19 cellular contexts compared by ENCODE assay signal in the genomic region with DNA sequence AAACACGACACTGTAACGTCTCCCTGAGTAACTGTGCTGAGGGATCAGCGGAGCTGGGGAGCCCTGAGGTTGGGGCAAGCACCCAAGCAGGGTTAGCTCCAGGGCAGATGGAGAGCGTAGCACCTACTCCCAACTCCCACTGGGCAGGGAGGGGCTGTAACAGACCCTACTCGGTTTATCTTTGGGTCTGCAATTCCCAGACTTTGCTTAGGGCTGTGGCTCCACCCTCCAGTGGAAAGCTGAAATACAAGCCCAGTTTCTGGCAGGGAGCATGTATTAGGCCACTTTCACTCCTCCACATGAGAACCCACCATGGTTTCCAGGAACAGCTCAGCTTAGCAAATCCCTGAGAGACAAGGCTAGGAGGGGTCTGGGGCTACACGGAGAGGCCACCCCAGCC. TPM values are rescaled to one million over a fixed set of nuclear protein-coding genes. Genes with fewer than 3 reads are reported as not detected.
DNase-seq lines count a peak whose midpoint lies in the region; ATAC-seq and TF ChIP-seq lines count a peak whose summit lies in the region.
"Had no signal": no experiment of that assay in that cellular context is flagged by ENCODE, and none has a peak within 500 bp of the region (broad histone marks: within the 10 kb centered on the region; RNA-seq: fewer than 3 reads in every experiment).

No MANE protein-coding gene starts in this region.

- H3K27ac Mint-ChIP-seq in naive thymus-derived CD4-positive, alpha-beta T cell = peak overlapping the region in 8 of 9 donors; percentile 10 to 86 (median 60)
- H3K27ac Mint-ChIP-seq in stimulated activated naive B cell treated with anti-CD40 and anti-IgM and Interleukin-4, amounts not matched to agents 10 μg/mL and 1 μg/mL and 100 μg/mL, for 72 hours = no peak overlapping the region
- H3K27ac Mint-ChIP-seq: activated B cell treated with CpG ODN at 0.5 μM for 24 hours; dendritic cell treated with granulocyte-macrophage colony-stimulating factor and Interleukin-4, amounts not matched to agents 40 ng/mL and 50 ng/mL, for 4 days had no signal

- H3K4me1 ChIP-seq in adrenal gland (replicated peaks in 1 of 2) (no peaks in the 10 kb centered on the region), gastroesophageal sphincter (peaks cover 0 to 29% (median 2%) of the 10 kb centered on the region in 3 donors), testis (peaks cover 32% of the 10 kb centered on the region), Peyer's patch (peaks cover 0 to 4% (median 1%) of the 10 kb centered on the region in 4 donors)
- H3K4me1 ChIP-seq in naive thymus-derived CD4-positive, alpha-beta T cell (ENCODE audit: control insufficient read depth in 2 of 2, insufficient read depth in 2 of 2, low read length in 2 of 2) = peaks cover 23 to 28% of the 10 kb centered on the region in 2 donors

- H3K4me1 Mint-ChIP-seq in naive thymus-derived CD4-positive, alpha-beta T cell = peaks cover 31 to 48% (median 37%) of the 10 kb centered on the region in 7 donors
- peaks cover 0 to 7% of the 10 kb centered on the region in 2 donors for H3K4me1 Mint-ChIP-seq in stimulated activated naive B cell treated with anti-CD40 and anti-IgM and Interleukin-4, amounts not matched to agents 10 μg/mL and 1 μg/mL and 100 μg/mL, for 72 hours
- H3K4me1 Mint-ChIP-seq: activated B cell treated with CpG ODN at 0.5 μM for 24 hours had no signal

- intact Hi-C loops in adrenal gland (cut with DNase I) = no loop called here
- intact Hi-C loops in naive thymus-derived CD4-positive, alpha-beta T cell (cut with micrococcal nuclease) = no loop called here
- intact Hi-C loops in testis (cut with DNase I; ENCODE audit: low total_unique reads) = no loop called here

- H3K27me3 Mint-ChIP-seq in naive thymus-derived CD4-positive, alpha-beta T cell = no peaks in the 10 kb centered on the region
- peaks cover 0 to 6% of the 10 kb centered on the region in 2 donors for H3K27me3 Mint-ChIP-seq in stimulated activated naive B cell treated with anti-CD40 and anti-IgM and Interleukin-4, amounts not matched to agents 10 μg/mL and 1 μg/mL and 100 μg/mL, for 72 hours
- H3K27me3 Mint-ChIP-seq: activated B cell treated with CpG ODN at 0.5 μM for 24 hours; dendritic cell treated with granulocyte-macrophage colony-stimulating factor and Interleukin-4, amounts not matched to agents 40 ng/mL and 50 ng/mL, for 4 days had no signal

- TF ChIP-seq EP300 in gastroesophageal sphincter (IDR thresholded peaks at IDR 0.05) = no peak

- TF ChIP-seq CTCF in adrenal gland (IDR thresholded peaks at IDR 0.05) (no peak), gastroesophageal sphincter (IDR thresholded peaks at IDR 0.05) (no peak), testis (IDR thresholded peaks at IDR 0.05) (no peak), WERI-Rb-1 (IDR thresholded peaks at IDR 0.05; ENCODE audit: low read depth, low read length) (no peak), Peyer's patch (IDR thresholded peaks at IDR 0.05) (no peak)

- POLR2A ChIA-PET in naive thymus-derived CD4-positive, alpha-beta T cell (lab: Charles Lee) = interaction anchor here (1.0 to 5.0 kb wide), 6 partner anchors 8 to 23 kb away, joined by 3 to 47 read pairs (median 6); a partner anchor contains a TSS

- H3K36me3 ChIP-seq in adrenal gland (replicated peaks in 1 of 2) (no peaks in the 10 kb centered on the region), gastroesophageal sphincter (no peaks in the 10 kb centered on the region), testis (ENCODE audit: low read depth, missing control alignments) (no peaks in the 10 kb centered on the region), WERI-Rb-1 (no peaks in the 10 kb centered on the region), Peyer's patch (peaks cover 0 to 5% (median 0%) of the 10 kb centered on the region in 3 donors)
- H3K36me3 ChIP-seq in naive thymus-derived CD4-positive, alpha-beta T cell (ENCODE audit: control insufficient read depth in 2 of 3, insufficient read depth in 3 of 3, low read length in 3 of 3) = no peaks in the 10 kb centered on the region

- H3K9me3 ChIP-seq in adrenal gland (replicated peaks in 1 of 3) = no peaks in the 10 kb centered on the region
- H3K9me3 ChIP-seq in gastroesophageal sphincter = no peaks in the 10 kb centered on the region
- no peaks in the 10 kb centered on the region for H3K9me3 ChIP-seq in naive thymus-derived CD4-positive, alpha-beta T cell (ENCODE audit: control insufficient read depth in 2 of 3, low read length in 3 of 3)
- H3K9me3 ChIP-seq in testis = no peaks in the 10 kb centered on the region
- H3K9me3 ChIP-seq in WERI-Rb-1 (ENCODE audit: severe bottlenecking) = no peaks in the 10 kb centered on the region
- H3K9me3 ChIP-seq in Peyer's patch = no peaks in the 10 kb centered on the region

- DNase-seq in adrenal gland = no peak
- no peak for DNase-seq in naive thymus-derived CD4-positive, alpha-beta T cell
- no peak for DNase-seq in testis
- no peak for DNase-seq in WERI-Rb-1
- DNase-seq in NCI-H226 = no peak
- DNase-seq in stimulated activated naive B cell treated with anti-CD40 and anti-IgM and Interleukin-4, amounts not matched to agents 10 μg/mL and 1 μg/mL and 100 μg/mL, for 72 hours = no peak
- DNase-seq in Peyer's patch = no peak
- DNase-seq: activated B cell treated with CpG ODN at 0.5 μM for 24 hours, AML-193, GDM1, glutamatergic neuron, KG1, NCI-H1092, NCI-H2107, NCI-H774, T-helper 1 cell had no signal

- no peak overlapping the region for H3K4me3 Mint-ChIP-seq in naive thymus-derived CD4-positive, alpha-beta T cell
- H3K4me3 Mint-ChIP-seq in stimulated activated naive B cell treated with anti-CD40 and anti-IgM and Interleukin-4, amounts not matched to agents 10 μg/mL and 1 μg/mL and 100 μg/mL, for 72 hours = no peak overlapping the region
- H3K4me3 Mint-ChIP-seq: activated B cell treated with CpG ODN at 0.5 μM for 24 hours; dendritic cell treated with granulocyte-macrophage colony-stimulating factor and Interleukin-4, amounts not matched to agents 40 ng/mL and 50 ng/mL, for 4 days had no signal

- TF ChIP-seq POLR2A in adrenal gland (IDR thresholded peaks at IDR 0.05) = no peak
- no peak for TF ChIP-seq POLR2A in gastroesophageal sphincter (IDR thresholded peaks at IDR 0.05)
- TF ChIP-seq POLR2A in testis (IDR thresholded peaks at IDR 0.05) = no peak
- TF ChIP-seq POLR2A in Peyer's patch (IDR thresholded peaks at IDR 0.05) = no peak

- H3K27me3 ChIP-seq in adrenal gland = no peaks in the 10 kb centered on the region
- H3K27me3 ChIP-seq in gastroesophageal sphincter = no peaks in the 10 kb centered on the region
- no peaks in the 10 kb centered on the region for H3K27me3 ChIP-seq in naive thymus-derived CD4-positive, alpha-beta T cell (ENCODE audit: control insufficient read depth in 2 of 2, insufficient read depth in 2 of 2, low read length in 2 of 2)
- H3K27me3 ChIP-seq in testis = no peaks in the 10 kb centered on the region
- no peaks in the 10 kb centered on the region for H3K27me3 ChIP-seq in WERI-Rb-1 (ENCODE audit: insufficient read depth, low read depth, severe bottlenecking)
- no peaks in the 10 kb centered on the region for H3K27me3 ChIP-seq in Peyer's patch

- peaks cover 0 to 6% (median 0%) of the 10 kb centered on the region in 5 donors for H3K36me3 Mint-ChIP-seq in naive thymus-derived CD4-positive, alpha-beta T cell
- no peaks in the 10 kb centered on the region for H3K36me3 Mint-ChIP-seq in stimulated activated naive B cell treated with anti-CD40 and anti-IgM and Interleukin-4, amounts not matched to agents 10 μg/mL and 1 μg/mL and 100 μg/mL, for 72 hours

- H3K27ac ChIP-seq in adrenal gland (peak overlapping the region in 4 of 5 donors; percentile 39 to 77 (median 52)), gastroesophageal sphincter (peak overlapping the region in 3 of 4 donors; percentile 58 to 68 (median 59)), testis (peak overlapping the region; percentile 60 to 83), WERI-Rb-1 (no peak overlapping the region), Peyer's patch (peak overlapping the region in 1 of 4 donors; percentile 18)
- no peak overlapping the region for H3K27ac ChIP-seq in naive thymus-derived CD4-positive, alpha-beta T cell (ENCODE audit: low read depth, low read length)
- H3K27ac ChIP-seq: epithelial cell of prostate had no signal

- H3K9me3 Mint-ChIP-seq in naive thymus-derived CD4-positive, alpha-beta T cell = peaks cover 0 to 5% (median 0%) of the 10 kb centered on the region in 11 donors
- H3K9me3 Mint-ChIP-seq in stimulated activated naive B cell treated with anti-CD40 and anti-IgM and Interleukin-4, amounts not matched to agents 10 μg/mL and 1 μg/mL and 100 μg/mL, for 72 hours = no peaks in the 10 kb centered on the region
- H3K9me3 Mint-ChIP-seq: activated B cell treated with CpG ODN at 0.5 μM for 24 hours; dendritic cell treated with granulocyte-macrophage colony-stimulating factor and Interleukin-4, amounts not matched to agents 40 ng/mL and 50 ng/mL, for 4 days had no signal

- ATAC-seq in gastroesophageal sphincter = peak; percentile 21
- ATAC-seq in naive thymus-derived CD4-positive, alpha-beta T cell = no peak
- ATAC-seq in stimulated activated naive B cell treated with anti-CD40 and anti-IgM and Interleukin-4, amounts not matched to agents 10 μg/mL and 1 μg/mL and 100 μg/mL, for 72 hours (replicated peaks) = no peak

- CTCF ChIA-PET in naive thymus-derived CD4-positive, alpha-beta T cell (lab: Charles Lee) = interaction anchor here (0.7 to 1.2 kb wide), 2 partner anchors 9 to 12 kb away, joined by 3 read pairs; no protein-coding TSS in a partner anchor

- whole genome bisulfite sequencing in adrenal gland, 4 donors = 66 to 71% (median 69%) methylated on average over 5 to 6 of the region's 6 CpGs
- WGBS in gastroesophageal sphincter (ENCODE audit: low coverage in 1 of 2), 2 donors = 20% methylated on average over 1 of the region's 6 CpGs; no CpG with 5 or more reads in 1 of the 2 donors
- WGBS in testis, 2 donors = 49 to 65% methylated on average over 6 of the region's 6 CpGs

- H3K4me3 ChIP-seq in adrenal gland (no peak overlapping the region), gastroesophageal sphincter (no peak overlapping the region), testis (no peak overlapping the region), WERI-Rb-1 (ENCODE audit: low read depth, low read length) (no peak overlapping the region), Peyer's patch (no peak overlapping the region)
- no peak overlapping the region for H3K4me3 ChIP-seq in naive thymus-derived CD4-positive, alpha-beta T cell (ENCODE audit: low read length)

RNA-seq across cellular contexts. Expression of a gene that starts 17.3 kb away (rescaled TPM):
- total RNA-seq in adrenal gland = 10 to 100 TPM in 3 of 8 donors, 1 to 10 TPM in 5; 3.4 to 28.4 (median 5.9) TPM
- 1 to 10 TPM; 1.9 to 3.8 (median 3.7) TPM for polyA plus RNA-seq in adrenal gland
- 10 to 100 TPM; 19.9 to 38.6 (median 29.2) TPM for total RNA-seq in gastroesophageal sphincter
- 100 to 1,000 TPM; 158 to 301 (median 246) TPM for total RNA-seq in naive thymus-derived CD4-positive, alpha-beta T cell
- 100 to 1,000 TPM; 167 to 193 TPM for polyA plus RNA-seq in naive thymus-derived CD4-positive, alpha-beta T cell
- 10 to 100 TPM; 19.6 to 24.3 TPM for total RNA-seq in testis
- 17.2 TPM for polyA plus RNA-seq in testis (ENCODE audit: insufficient read depth, low read depth, low replicate concordance)
- 10 to 100 TPM; 35.2 to 59.4 (median 50.9) TPM for total RNA-seq in Peyer's patch

Comparison
In these comparisons a context has a peak if more than half of its experiments do, and no peak if none do; other contexts are left out.
1. H3K27ac ChIP-seq: peak in adrenal gland (4 of 5), gastroesophageal sphincter (3 of 4) and testis (2 of 2); none in naive thymus-derived CD4-positive, alpha-beta T cell (single experiment) and WERI-Rb-1 (single experiment).